In genomic region chr2:144770616-144771230, GRCh38 we compare ENCODE assay signal across 21 cellular contexts.
A peak's percentile ranks its signal among the peaks of the same experiment; 100 is the strongest.
DNase-seq lines count a peak whose midpoint lies in the region; ATAC-seq and TF ChIP-seq lines count a peak whose summit lies in the region.
"Had no signal": no experiment of that assay in that cellular context is flagged by ENCODE, and none has a peak within 500 bp of the region (broad histone marks: within the 10 kb centered on the region; RNA-seq: fewer than 3 reads in every experiment).

No MANE protein-coding gene starts in this region.

- H3K36me3 ChIP-seq in GM23338 (ENCODE audit: insufficient read depth), result no peaks in the 10 kb centered on the region
- H3K36me3 ChIP-seq: BLaER1 had no signal

- POLR2A ChIA-PET in naive thymus-derived CD8-positive, alpha-beta T cell (lab: Charles Lee), result no interaction called here

- no peaks in the 10 kb centered on the region for H3K9me3 Mint-ChIP-seq in GM23338
- no peaks in the 10 kb centered on the region for H3K9me3 Mint-ChIP-seq in naive thymus-derived CD8-positive, alpha-beta T cell
- H3K9me3 Mint-ChIP-seq: CD8-positive, alpha-beta T cell; H9 had no signal

- no peak overlapping the region for H3K27ac ChIP-seq in GM23338 (ENCODE audit: low read depth)
- H3K27ac ChIP-seq: A549, BLaER1, KMS-11 had no signal

- no peaks in the 10 kb centered on the region for H3K27me3 Mint-ChIP-seq in GM23338 (ENCODE audit: insufficient read depth, low read depth, poor library complexity)
- peaks cover 3 to 17% (median 7%) of the 10 kb centered on the region in 5 donors for H3K27me3 Mint-ChIP-seq in naive thymus-derived CD8-positive, alpha-beta T cell

- H3K27ac Mint-ChIP-seq in GM23338, result no peak overlapping the region
- no peak overlapping the region for H3K27ac Mint-ChIP-seq in naive thymus-derived CD8-positive, alpha-beta T cell
- H3K27ac Mint-ChIP-seq: CD8-positive, alpha-beta T cell; H9 had no signal

- H3K36me3 Mint-ChIP-seq in GM23338 (ENCODE audit: low read depth), result no peaks in the 10 kb centered on the region
- H3K36me3 Mint-ChIP-seq in naive thymus-derived CD8-positive, alpha-beta T cell, result no peaks in the 10 kb centered on the region
- H3K36me3 Mint-ChIP-seq: CD8-positive, alpha-beta T cell had no signal

- no peaks in the 10 kb centered on the region for H3K27me3 ChIP-seq in GM23338 (ENCODE audit: insufficient read depth)
- H3K27me3 ChIP-seq: BLaER1 had no signal

- H3K4me1 Mint-ChIP-seq in GM23338, result peaks cover 7% of the 10 kb centered on the region
- no peaks in the 10 kb centered on the region for H3K4me1 Mint-ChIP-seq in naive thymus-derived CD8-positive, alpha-beta T cell

- peak overlapping the region; percentile 34 for H2AFZ ChIP-seq in GM23338

- no peak for DNase-seq in GM23338 (ENCODE audit: low spot score)
- DNase-seq in SK-MEL-5 (ENCODE audit: low read depth, low spot score), result peak; percentile 98
- DNase-seq in inferior parietal cortex (ENCODE audit: extremely low spot score), result peak; percentile 18
- DNase-seq in renal cortical epithelial cell (ENCODE audit: low read depth), result peak; percentile 6
- no peak for DNase-seq in naive thymus-derived CD8-positive, alpha-beta T cell
- DNase-seq in hepatic stellate cell (ENCODE audit: low spot score), result no peak
- no peak for DNase-seq in activated CD8-positive, alpha-beta memory T cell treated with anti-CD3 and anti-CD28 coated beads for 24 hours
- DNase-seq: CD8-positive, alpha-beta T cell; H9; NCI-H1092; NCI-H146; NCI-H2029 treated with DMSO at 0.1 percent for 48 hours; NCI-H2171; NCI-H446; NCI-H526 treated with DMSO at 0.1 percent for 48 hours; SHP77; SK-N-SH had no signal

- no peak for TF ChIP-seq CTCF in GM23338 (conservative IDR thresholded peaks at IDR 0.05; ENCODE audit: low read depth in 2 of 2)

- no peak for ATAC-seq in GM23338
- ATAC-seq in naive thymus-derived CD8-positive, alpha-beta T cell, result no peak
- no peak for ATAC-seq in GM19351 (IDR thresholded peaks at IDR 0.05; ENCODE audit: unreplicated experiment)
- ATAC-seq: A549; CD8-positive, alpha-beta T cell had no signal

- no peak overlapping the region for H3K4me3 Mint-ChIP-seq in GM23338
- H3K4me3 Mint-ChIP-seq in naive thymus-derived CD8-positive, alpha-beta T cell, result no peak overlapping the region
- H3K4me3 Mint-ChIP-seq: CD8-positive, alpha-beta T cell; H9 had no signal

- H4K20me1 ChIP-seq in GM23338 (replicated peaks; ENCODE audit: insufficient read depth), result no peaks in the 10 kb centered on the region
- H4K20me1 ChIP-seq: BLaER1 had no signal

- no peak overlapping the region for H3K4me2 ChIP-seq in GM23338
- H3K4me2 ChIP-seq: A549, BLaER1, KMS-11, SK-N-SH had no signal

- H3K79me2 ChIP-seq in GM23338 (replicated peaks; ENCODE audit: insufficient read depth), result no peaks in the 10 kb centered on the region

- in situ Hi-C loops in SK-MEL-5 (cut with HindIII; ENCODE audit: low pct_unique_long_range_greater_than_20kb, low sequenced_read_pairs), result no loop called here

- H3F3A ChIP-seq in GM23338 (replicated peaks; ENCODE audit: low read depth), result no peaks in the 10 kb centered on the region

- 0 out of 2 replicates have a peak, but pooled peaks cover 3% of the 10 kb centered on the region for H3K4me1 ChIP-seq in GM23338 (ENCODE audit: insufficient read depth)
- H3K4me1 ChIP-seq: A549 had no signal

- no peaks in the 10 kb centered on the region for H3K9me2 ChIP-seq in GM23338 (ENCODE audit: insufficient read depth)
- H3K9me2 ChIP-seq: SK-N-SH had no signal

- no peak overlapping the region for H3K4me3 ChIP-seq in GM23338
- H3K4me3 ChIP-seq: A549, BLaER1 had no signal

TF ChIP-seq in GM23338, 12 proteins besides CTCF, POLR2A, EP300 and RAD21 (continues in another document):
- no peak for TF ChIP-seq JUNB (IDR thresholded peaks at IDR 0.05; ENCODE audit: unreplicated experiment)
- TF ChIP-seq, protein P1, sequence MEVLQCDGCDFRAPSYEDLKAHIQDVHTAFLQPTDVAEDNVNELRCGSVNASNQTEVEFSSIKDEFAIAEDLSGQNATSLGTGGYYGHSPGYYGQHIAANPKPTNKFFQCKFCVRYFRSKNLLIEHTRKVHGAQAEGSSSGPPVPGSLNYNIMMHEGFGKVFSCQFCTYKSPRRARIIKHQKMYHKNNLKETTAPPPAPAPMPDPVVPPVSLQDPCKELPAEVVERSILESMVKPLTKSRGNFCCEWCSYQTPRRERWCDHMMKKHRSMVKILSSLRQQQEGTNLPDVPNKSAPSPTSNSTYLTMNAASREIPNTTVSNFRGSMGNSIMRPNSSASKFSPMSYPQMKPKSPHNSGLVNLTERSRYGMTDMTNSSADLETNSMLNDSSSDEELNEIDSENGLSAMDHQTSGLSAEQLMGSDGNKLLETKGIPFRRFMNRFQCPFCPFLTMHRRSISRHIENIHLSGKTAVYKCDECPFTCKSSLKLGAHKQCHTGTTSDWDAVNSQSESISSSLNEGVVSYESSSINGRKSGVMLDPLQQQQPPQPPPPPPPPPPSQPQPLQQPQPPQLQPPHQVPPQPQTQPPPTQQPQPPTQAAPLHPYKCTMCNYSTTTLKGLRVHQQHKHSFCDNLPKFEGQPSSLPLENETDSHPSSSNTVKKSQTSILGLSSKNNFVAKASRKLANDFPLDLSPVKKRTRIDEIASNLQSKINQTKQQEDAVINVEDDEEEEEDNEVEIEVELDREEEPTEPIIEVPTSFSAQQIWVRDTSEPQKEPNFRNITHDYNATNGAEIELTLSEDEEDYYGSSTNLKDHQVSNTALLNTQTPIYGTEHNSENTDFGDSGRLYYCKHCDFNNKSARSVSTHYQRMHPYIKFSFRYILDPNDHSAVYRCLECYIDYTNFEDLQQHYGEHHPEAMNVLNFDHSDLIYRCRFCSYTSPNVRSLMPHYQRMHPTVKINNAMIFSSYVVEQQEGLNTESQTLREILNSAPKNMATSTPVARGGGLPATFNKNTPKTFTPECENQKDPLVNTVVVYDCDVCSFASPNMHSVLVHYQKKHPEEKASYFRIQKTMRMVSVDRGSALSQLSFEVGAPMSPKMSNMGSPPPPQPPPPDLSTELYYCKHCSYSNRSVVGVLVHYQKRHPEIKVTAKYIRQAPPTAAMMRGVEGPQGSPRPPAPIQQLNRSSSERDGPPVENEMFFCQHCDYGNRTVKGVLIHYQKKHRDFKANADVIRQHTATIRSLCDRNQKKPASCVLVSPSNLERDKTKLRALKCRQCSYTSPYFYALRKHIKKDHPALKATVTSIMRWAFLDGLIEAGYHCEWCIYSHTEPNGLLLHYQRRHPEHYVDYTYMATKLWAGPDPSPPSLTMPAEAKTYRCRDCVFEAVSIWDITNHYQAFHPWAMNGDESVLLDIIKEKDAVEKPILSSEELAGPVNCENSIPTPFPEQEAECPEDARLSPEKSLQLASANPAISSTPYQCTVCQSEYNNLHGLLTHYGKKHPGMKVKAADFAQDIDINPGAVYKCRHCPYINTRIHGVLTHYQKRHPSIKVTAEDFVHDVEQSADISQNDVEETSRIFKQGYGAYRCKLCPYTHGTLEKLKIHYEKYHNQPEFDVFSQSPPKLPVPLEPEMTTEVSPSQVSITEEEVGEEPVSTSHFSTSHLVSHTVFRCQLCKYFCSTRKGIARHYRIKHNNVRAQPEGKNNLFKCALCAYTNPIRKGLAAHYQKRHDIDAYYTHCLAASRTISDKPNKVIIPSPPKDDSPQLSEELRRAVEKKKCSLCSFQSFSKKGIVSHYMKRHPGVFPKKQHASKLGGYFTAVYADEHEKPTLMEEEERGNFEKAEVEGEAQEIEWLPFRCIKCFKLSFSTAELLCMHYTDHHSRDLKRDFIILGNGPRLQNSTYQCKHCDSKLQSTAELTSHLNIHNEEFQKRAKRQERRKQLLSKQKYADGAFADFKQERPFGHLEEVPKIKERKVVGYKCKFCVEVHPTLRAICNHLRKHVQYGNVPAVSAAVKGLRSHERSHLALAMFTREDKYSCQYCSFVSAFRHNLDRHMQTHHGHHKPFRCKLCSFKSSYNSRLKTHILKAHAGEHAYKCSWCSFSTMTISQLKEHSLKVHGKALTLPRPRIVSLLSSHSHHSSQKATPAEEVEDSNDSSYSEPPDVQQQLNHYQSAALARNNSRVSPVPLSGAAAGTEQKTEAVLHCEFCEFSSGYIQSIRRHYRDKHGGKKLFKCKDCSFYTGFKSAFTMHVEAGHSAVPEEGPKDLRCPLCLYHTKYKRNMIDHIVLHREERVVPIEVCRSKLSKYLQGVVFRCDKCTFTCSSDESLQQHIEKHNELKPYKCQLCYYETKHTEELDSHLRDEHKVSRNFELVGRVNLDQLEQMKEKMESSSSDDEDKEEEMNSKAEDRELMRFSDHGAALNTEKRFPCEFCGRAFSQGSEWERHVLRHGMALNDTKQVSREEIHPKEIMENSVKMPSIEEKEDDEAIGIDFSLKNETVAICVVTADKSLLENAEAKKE (CRISPR knock-in tag; IDR thresholded peaks at IDR 0.05), result no peak
- TF ChIP-seq ETS1 (IDR thresholded peaks at IDR 0.05), result no peak
- no peak for TF ChIP-seq ZNF331 (CRISPR knock-in tag; IDR thresholded peaks at IDR 0.05; ENCODE audit: low read depth)
- TF ChIP-seq ZNF114 (CRISPR knock-in tag; IDR thresholded peaks at IDR 0.05), result no peak
- no peak for TF ChIP-seq STAT1 (IDR thresholded peaks at IDR 0.05; ENCODE audit: unreplicated experiment)
- no peak for TF ChIP-seq EZH2 (IDR thresholded peaks at IDR 0.05; ENCODE audit: low read depth, unreplicated experiment)
- TF ChIP-seq EZH2phosphoT487 (IDR thresholded peaks at IDR 0.05; ENCODE audit: unreplicated experiment), result no peak
- TF ChIP-seq POLR2AphosphoS5 (IDR thresholded peaks at IDR 0.05; ENCODE audit: low read depth), result no peak
- no peak for TF ChIP-seq NANOG (IDR thresholded peaks at IDR 0.05; ENCODE audit: borderline replicate concordance)

Comparison
In these comparisons a context has a peak if more than half of its experiments do, and no peak if none do; other contexts are left out.
1. DNase-seq: peak in SK-MEL-5 (single experiment), inferior parietal cortex (single experiment) and renal cortical epithelial cell (single experiment); none in GM23338 (single experiment), naive thymus-derived CD8-positive, alpha-beta T cell (0 of 10), hepatic stellate cell (single experiment) and activated CD8-positive, alpha-beta memory T cell treated with anti-CD3 and anti-CD28 coated beads for 24 hours (single experiment).